12 cellular contexts compared by ENCODE assay signal in the genomic region with DNA sequence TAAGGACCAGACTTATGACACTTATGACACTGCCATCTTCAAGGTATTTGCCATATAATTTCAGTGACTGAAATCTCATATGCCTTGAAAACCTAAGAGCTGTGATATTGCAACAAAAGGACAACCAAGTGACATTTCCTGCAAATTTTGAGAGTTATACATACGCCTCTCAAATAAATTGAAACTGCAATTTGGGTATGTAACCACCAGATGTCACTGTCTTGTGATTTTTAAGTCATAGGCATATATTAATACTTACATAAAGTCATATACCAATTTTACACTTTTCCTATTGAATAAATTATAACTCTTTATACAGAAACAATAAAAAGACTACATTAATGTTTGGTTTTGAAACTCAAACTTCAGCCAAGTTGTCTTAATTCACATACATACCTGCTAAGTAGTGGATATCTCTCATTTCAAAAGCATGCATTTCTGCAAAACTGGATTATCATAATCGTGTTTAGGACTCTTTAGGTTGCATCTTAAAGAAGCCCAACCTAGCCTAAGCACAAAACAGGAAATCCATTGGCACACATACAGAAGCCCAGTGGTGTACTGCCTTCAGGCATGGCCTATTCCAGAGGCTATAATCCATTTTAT.
A peak's percentile ranks its signal among the peaks of the same experiment; 100 is the strongest.
DNase-seq lines count a peak whose midpoint lies in the region; ATAC-seq and TF ChIP-seq lines count a peak whose summit lies in the region.
"Had no signal": no experiment of that assay in that cellular context is flagged by ENCODE, and none has a peak within 500 bp of the region (broad histone marks: within the 10 kb centered on the region; RNA-seq: fewer than 3 reads in every experiment).

No MANE protein-coding gene starts in this region.

- H3K4me2 ChIP-seq in GM23248 (ENCODE audit: unreplicated experiment) (no peak overlapping the region), PC-9 (no peak overlapping the region)

- no peak overlapping the region for H3K27ac ChIP-seq in GM23248
- H3K27ac ChIP-seq in PC-9: no peak overlapping the region
- H3K27ac ChIP-seq: neutrophil had no signal

- H4K20me1 ChIP-seq in GM23248 (ENCODE audit: insufficient read depth) (no peaks in the 10 kb centered on the region), PC-9 (ENCODE audit: insufficient read depth) (no peaks in the 10 kb centered on the region)

- DNase-seq in AG09319 (ENCODE audit: extremely low read depth, low read depth) (peak; percentile 3), GM23248 (peak; percentile 16), PC-9 (peak in 1 of 2 experiments; percentile 37), fibroblast of the conjunctiva (ENCODE audit: low read depth) (peak; percentile 29), hypothalamus (lab: John Stamatoyannopoulos, UW) (no peak), NCI-H1105 treated with DMSO at 0.1 percent for 48 hours (lab: John Stamatoyannopoulos, UW) (no peak)
- DNase-seq: activated naive CD4-positive, alpha-beta T cell treated with anti-CD3 and anti-CD28 coated beads for 36 hours; GDM1; substantia nigra had no signal

- H3F3A ChIP-seq in GM23248 (ENCODE audit: insufficient read depth) (no peaks in the 10 kb centered on the region), PC-9 (ENCODE audit: insufficient read depth, low read depth) (no peaks in the 10 kb centered on the region)

- in situ Hi-C loops in GM23248 (cut with MboI): no loop called here

- ATAC-seq in HG02852 (IDR thresholded peaks at IDR 0.05; ENCODE audit: unreplicated experiment) (no peak), GM21825 (IDR thresholded peaks at IDR 0.05; ENCODE audit: unreplicated experiment) (no peak)

- H3K4me1 ChIP-seq in GM23248 (ENCODE audit: insufficient read depth) (no peaks in the 10 kb centered on the region), PC-9 (replicated peaks; ENCODE audit: insufficient read depth) (no peaks in the 10 kb centered on the region)

- H3K9me2 ChIP-seq in GM23248 (ENCODE audit: insufficient read depth): no peaks in the 10 kb centered on the region
- H3K9me2 ChIP-seq in PC-9 (ENCODE audit: insufficient read depth): no peaks in the 10 kb centered on the region

- H3K9ac ChIP-seq in GM23248: no peak overlapping the region

- BruUV-seq in PC-9 (replicated peaks; lab: Mats Ljungman, UMichigan): no TSS peak

- CTCF ChIA-PET in PC-9 (lab: Charles Lee): no interaction called here

- H3K27me3 ChIP-seq in GM23248 (replicated peaks; ENCODE audit: insufficient read depth): no peaks in the 10 kb centered on the region
- peaks cover 27% of the 10 kb centered on the region; the same call in 1 of the 2 replicates for H3K27me3 ChIP-seq in PC-9 (ENCODE audit: insufficient read depth, low read depth)
- H3K27me3 ChIP-seq: neutrophil had no signal

- no peak overlapping the region for H3K4me3 ChIP-seq in GM23248
- H3K4me3 ChIP-seq in PC-9: no peak overlapping the region

- H2AFZ ChIP-seq in GM23248 (no peak overlapping the region), PC-9 (no peak overlapping the region)

- no peaks in the 10 kb centered on the region for H3K36me3 ChIP-seq in GM23248 (ENCODE audit: low read depth)
- H3K36me3 ChIP-seq in PC-9 (ENCODE audit: low read depth): no peaks in the 10 kb centered on the region
- H3K36me3 ChIP-seq: neutrophil had no signal

- no peaks in the 10 kb centered on the region for H3K9me3 ChIP-seq in GM23248 (ENCODE audit: low read depth)
- no peaks in the 10 kb centered on the region for H3K9me3 ChIP-seq in PC-9 (ENCODE audit: insufficient read depth, low read depth)
- H3K9me3 ChIP-seq: neutrophil had no signal

- intact Hi-C loops in PC-9 (cut with micrococcal nuclease; ENCODE audit: unreplicated experiment): no loop called here

- H3K79me2 ChIP-seq in GM23248 (ENCODE audit: insufficient read depth) (no peaks in the 10 kb centered on the region), PC-9 (ENCODE audit: low read depth) (no peaks in the 10 kb centered on the region)

- TF ChIP-seq CTCF in AG09319 (IDR thresholded peaks at IDR 0.05; ENCODE audit: low read depth, low read length): peak; percentile 42
- peak; percentile 66 for TF ChIP-seq CTCF in PC-9 (conservative IDR thresholded peaks at IDR 0.05)

- WGBS in GM23248 (ENCODE audit: low coverage in 1 of 2, low lambda C conversion rate in 2 of 2, missing lambda C conversion rate in 2 of 2), 2 experiments: 61 to 64% methylated on average over 2 of the region's 2 CpGs

- POLR2A ChIA-PET in PC-9 (lab: Charles Lee; ENCODE audit: unreplicated experiment): no interaction called here

Comparison
In these comparisons a context has a peak if more than half of its experiments do, and no peak if none do; other contexts are left out.
1. DNase-seq: peak in AG09319 (single experiment), GM23248 (single experiment) and fibroblast of the conjunctiva (single experiment); none in hypothalamus (0 of 51) and NCI-H1105 treated with DMSO at 0.1 percent for 48 hours (single experiment).